Comparison of ENCODE assay signal across 9 cellular contexts in genomic region chr17:78257810-78258322, GRCh38. TPM values are rescaled to one million over a fixed set of nuclear protein-coding genes. Genes with fewer than 3 reads are reported as not detected.
DNase-seq lines count a peak whose midpoint lies in the region; ATAC-seq and TF ChIP-seq lines count a peak whose summit lies in the region.
"Had no signal": no experiment of that assay in that cellular context is flagged by ENCODE, and none has a peak within 500 bp of the region (broad histone marks: within the 10 kb centered on the region; RNA-seq: fewer than 3 reads in every experiment).

No MANE protein-coding gene starts in this region.

- peak overlapping the region; percentile 9 to 77 (median 27) for H3K27ac ChIP-seq in Peyer's patch
- H3K27ac ChIP-seq in effector memory CD4-positive, alpha-beta T cell (ENCODE audit: insufficient read depth, low read length, poor library complexity, severe bottlenecking): peak overlapping the region; percentile 67
- peak overlapping the region; percentile 63 for H3K27ac ChIP-seq in psoas muscle
- H3K27ac ChIP-seq in tibial artery: no peak overlapping the region
- H3K27ac ChIP-seq: epithelial cell of prostate had no signal

- peak overlapping the region in 1 of 4 donors; percentile 19 for H3K4me3 ChIP-seq in Peyer's patch
- peak overlapping the region; percentile 45 for H3K4me3 ChIP-seq in effector memory CD4-positive, alpha-beta T cell (ENCODE audit: insufficient read depth, low read depth, low read length, poor library complexity, severe bottlenecking)
- no peak overlapping the region for H3K4me3 ChIP-seq in psoas muscle
- H3K4me3 ChIP-seq in tibial artery: no peak overlapping the region

- peaks cover 6% of the 10 kb centered on the region for H3K4me1 Mint-ChIP-seq in MCF 10A (ENCODE audit: insufficient read depth, unreplicated experiment)

- H3K4me3 Mint-ChIP-seq in MCF 10A (ENCODE audit: unreplicated experiment): no peak overlapping the region

- H3K27ac Mint-ChIP-seq in MCF 10A (ENCODE audit: low read depth, unreplicated experiment): no peak overlapping the region

- no peak for TF ChIP-seq CTCF in Peyer's patch (IDR thresholded peaks at IDR 0.05)
- TF ChIP-seq CTCF in psoas muscle (IDR thresholded peaks at IDR 0.05): no peak
- no peak for TF ChIP-seq CTCF in MCF 10A (IDR thresholded peaks at IDR 0.05; ENCODE audit: unreplicated experiment)
- TF ChIP-seq CTCF in tibial artery (IDR thresholded peaks at IDR 0.05): no peak

- no peaks in the 10 kb centered on the region for H3K36me3 Mint-ChIP-seq in MCF 10A (ENCODE audit: insufficient read depth, unreplicated experiment)

- no peaks in the 10 kb centered on the region for H3K27me3 Mint-ChIP-seq in MCF 10A (ENCODE audit: insufficient read depth, unreplicated experiment)

- ATAC-seq in GM19025 (IDR thresholded peaks at IDR 0.05; ENCODE audit: low read depth, unreplicated experiment) (peak; percentile 58), psoas muscle (no peak), HG03565 (IDR thresholded peaks at IDR 0.05; ENCODE audit: unreplicated experiment) (no peak)

- peaks cover 7% of the 10 kb centered on the region for H3K9me3 Mint-ChIP-seq in MCF 10A (ENCODE audit: unreplicated experiment)

- no TSS peak for BruUV-seq in MCF 10A (replicated peaks; lab: Mats Ljungman, UMichigan)

- H3K27me3 ChIP-seq in Peyer's patch (no peaks in the 10 kb centered on the region), psoas muscle (ENCODE audit: insufficient read depth in 3 of 3, low read length in 2 of 3) (no peaks in the 10 kb centered on the region), tibial artery (peaks cover 0 to 23% of the 10 kb centered on the region in 2 donors)
- H3K27me3 ChIP-seq in effector memory CD4-positive, alpha-beta T cell (replicated peaks; ENCODE audit: control insufficient read depth, insufficient read depth, low read length, poor library complexity, severe bottlenecking): no peaks in the 10 kb centered on the region

- TF ChIP-seq POLR2A in Peyer's patch (IDR thresholded peaks at IDR 0.05): no peak

- H3K9me3 ChIP-seq in Peyer's patch: no peaks in the 10 kb centered on the region
- H3K9me3 ChIP-seq in effector memory CD4-positive, alpha-beta T cell (ENCODE audit: control insufficient read depth, low read length): no peaks in the 10 kb centered on the region
- H3K9me3 ChIP-seq in psoas muscle: no peaks in the 10 kb centered on the region
- H3K9me3 ChIP-seq in tibial artery: no peaks in the 10 kb centered on the region

- H3K36me3 ChIP-seq in Peyer's patch (no peaks in the 10 kb centered on the region), psoas muscle (ENCODE audit: insufficient read depth in 1 of 2, low read depth in 1 of 2) (no peaks in the 10 kb centered on the region), tibial artery (no peaks in the 10 kb centered on the region)
- H3K36me3 ChIP-seq in effector memory CD4-positive, alpha-beta T cell (ENCODE audit: control insufficient read depth, insufficient read depth, low read length): no peaks in the 10 kb centered on the region

- CTCF ChIA-PET in MCF 10A (lab: Yijun Ruan, JAX): interaction anchor here (0.6 to 1.7 kb wide), 3 partner anchors 9 to 173 kb away, joined by 3 to 5 read pairs (median 3); no protein-coding TSS in a partner anchor

- intact Hi-C loops in psoas muscle (cut with DNase I): no loop called here
- intact Hi-C loops in MCF 10A (cut with micrococcal nuclease): no loop called here
- intact Hi-C loops in tibial artery (cut with DNase I; ENCODE audit: low total_unique reads): loop anchor here (10.0 kb wide), 1 partner anchor 167 kb away; no protein-coding TSS in a partner anchor

- WGBS in psoas muscle, 3 donors: 57 to 69% (median 58%) methylated on average over 16 of the region's 16 CpGs

- DNase-seq in Peyer's patch (peak in 1 of 3 donors; percentile 34), psoas muscle (no peak), MCF 10A (ENCODE audit: unreplicated experiment) (no peak), HK-2 (ENCODE audit: unreplicated experiment) (no peak), tibial artery (no peak)
- DNase-seq in effector memory CD4-positive, alpha-beta T cell: peak in 1 of 3 donors; percentile 10

- H3K4me1 ChIP-seq in Peyer's patch (peaks cover 0 to 29% (median 22%) of the 10 kb centered on the region in 4 donors), psoas muscle (peaks cover 8% of the 10 kb centered on the region), tibial artery (peaks cover 0 to 8% (median 2%) of the 10 kb centered on the region in 4 donors)
- H3K4me1 ChIP-seq in effector memory CD4-positive, alpha-beta T cell (ENCODE audit: control insufficient read depth, insufficient read depth, low read length, poor library complexity, severe bottlenecking): peaks cover 66% of the 10 kb centered on the region

- POLR2A ChIA-PET in MCF 10A (lab: Yijun Ruan, JAX): interaction anchor here (1.7 kb wide), 1 partner anchor 15 kb away, joined by 3 read pairs; no protein-coding TSS in a partner anchor

RNA-seq across cellular contexts. Expression of gene TMEM235, which starts 26.4 kb away (rescaled TPM):
- not detected for total RNA-seq in Peyer's patch
- total RNA-seq in psoas muscle: not detected
- not detected for polyA plus RNA-seq in psoas muscle
- not detected in 2 replicates for total RNA-seq in MCF 10A (2022)

RNA-seq across cellular contexts. Expression of gene BIRC5, which starts 43.8 kb away (rescaled TPM):
- total RNA-seq in Peyer's patch (1 to 10 TPM; 2.4 to 6.5 (median 5.7) TPM), psoas muscle (under 1 TPM in 2 of 4 donors, not detected in 2; 0.12 to 0.34 TPM), MCF 10A (2022) (24.6 and 45.6 TPM in 2 replicates)
- under 1 TPM; 0.06 to 0.96 (median 0.23) TPM for polyA plus RNA-seq in psoas muscle

Comparison
In these comparisons a context has a peak if more than half of its experiments do, and no peak if none do; other contexts are left out.
1. H3K27ac ChIP-seq: peak in Peyer's patch (4 of 4), effector memory CD4-positive, alpha-beta T cell (single experiment) and psoas muscle (single experiment); none in tibial artery (0 of 2).